ENCODE assay signal across 1 cellular context in genomic region chr14:35380794-35381193, GRCh38.
A peak's percentile ranks its signal among the peaks of the same experiment; 100 is the strongest.
TF ChIP-seq lines count a peak whose summit lies in the region.

No MANE protein-coding gene starts in this region.

TF ChIP-seq in HEK293, 187 proteins besides CTCF, POLR2A, EP300 and RAD21 (continued from another document):
- TF ChIP-seq PRDM6 (tag by site-specific recombination; IDR thresholded peaks at IDR 0.05), result peak; percentile 67; the same call in 1 of the 2 replicates
